Comparison of ENCODE assay signal across 16 cellular contexts in the genomic region with DNA sequence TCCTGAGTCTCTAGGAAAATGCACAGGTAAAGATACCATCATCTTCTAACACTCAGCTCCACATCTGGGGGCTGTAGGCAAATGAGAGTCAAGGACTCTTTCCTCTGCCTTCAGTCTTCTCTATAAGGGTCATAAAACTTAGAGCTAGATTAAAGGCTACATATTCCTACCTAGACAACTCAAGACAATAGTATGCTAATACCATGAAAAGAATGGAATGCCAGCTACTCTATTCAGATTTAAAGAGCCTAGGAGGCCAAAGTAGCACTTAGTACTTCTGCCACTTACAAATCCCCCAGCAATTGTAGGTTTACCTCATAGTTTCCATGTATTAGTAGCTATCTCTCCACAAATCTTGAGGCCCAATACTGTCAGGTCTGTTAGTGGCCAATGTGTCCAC.
A peak's percentile ranks its signal among the peaks of the same experiment; 100 is the strongest.
DNase-seq lines count a peak whose midpoint lies in the region; FAIRE-seq and TF ChIP-seq lines count a peak whose summit lies in the region.
"Had no signal": no experiment of that assay in that cellular context is flagged by ENCODE, and none has a peak within 500 bp of the region (broad histone marks: within the 10 kb centered on the region; RNA-seq: fewer than 3 reads in every experiment).

No MANE protein-coding gene starts in this region.

- POLR2A ChIA-PET in H1 (lab: Charles Lee; ENCODE audit: partially characterized antibody), result no interaction called here

- peaks cover 6% of the 10 kb centered on the region; the same call in 1 of the 2 replicates for H3K4me1 ChIP-seq in H9 (ENCODE audit: insufficient read depth, low read length)
- H3K4me1 ChIP-seq in H1 (replicated peaks in 1 of 4; ENCODE audit: control insufficient read depth in 3 of 4, insufficient read depth in 4 of 4, low read length in 3 of 4), result peaks cover 0 to 11% (median 5%) of the 10 kb centered on the region in 4 experiments; a peak in 3 of 7 replicates
- H3K4me1 ChIP-seq: BLaER1 treated with 17β-estradiol and CSF1 and Interleukin-3, amounts not matched to agents 10 nM and 100 nM had no signal

- H3K23me2 ChIP-seq in H9 (ENCODE audit: insufficient read length, low read depth, low read length, poor library complexity, severe bottlenecking) (no peaks in the 10 kb centered on the region), H1 (ENCODE audit: low read depth, low read length) (no peaks in the 10 kb centered on the region)

- peaks cover 0 to 2% (median 0%) of the 10 kb centered on the region in 3 experiments; a peak in 1 of 7 replicates for H3K36me3 Mint-ChIP-seq in H9 (ENCODE audit: insufficient read depth in 1 of 3, low read depth in 3 of 3)
- H3K36me3 Mint-ChIP-seq: CD8-positive, alpha-beta T cell had no signal

- DNase-seq in H9, result no peak
- DNase-seq in H1 (ENCODE audit: low read depth in 1 of 2, low spot score in 2 of 2), result no peak
- peak; percentile 12 for DNase-seq in iPS-NIHi11 (ENCODE audit: low spot score)
- no peak for DNase-seq in stimulated activated CD4-positive, alpha-beta T cell treated with anti-CD3 and anti-CD28 coated beads, Interleukin-15, amount 100 ng/mL, for 24 hours
- DNase-seq in EL, result no peak
- no peak for DNase-seq in MV-4-11 (lab: John Stamatoyannopoulos, UW)
- DNase-seq: Calu3; CD8-positive, alpha-beta T cell; DMS79 treated with DMSO at 0.1 percent for 48 hours; IMR-90 had no signal

- no peak overlapping the region for H2BK12ac ChIP-seq in H9 (ENCODE audit: insufficient read length, low read depth, low read length)
- H2BK12ac ChIP-seq in H1 (ENCODE audit: low read depth, low read length), result no peak overlapping the region

- H4K91ac ChIP-seq in H9 (ENCODE audit: insufficient read length, low read depth, low read length), result no peak overlapping the region
- no peak overlapping the region for H4K91ac ChIP-seq in H1 (replicated peaks; ENCODE audit: insufficient read length, low read length)

- CTCF ChIA-PET in H1 (lab: Charles Lee; ENCODE audit: partially characterized antibody), result interaction anchor here (0.8 to 1.5 kb wide), 2 partner anchors 56 to 124 kb away, joined by 3 read pairs; no protein-coding TSS in a partner anchor

- H2BK5ac ChIP-seq in H9 (ENCODE audit: insufficient read length, low read length) (no peak overlapping the region), H1 (ENCODE audit: low read depth, low read length) (no peak overlapping the region)

- no peak overlapping the region for H3K14ac ChIP-seq in H9 (ENCODE audit: insufficient read depth, low read length)
- no peak overlapping the region for H3K14ac ChIP-seq in H1 (ENCODE audit: insufficient read length)

- peak overlapping the region; percentile 6 for H3K4me2 ChIP-seq in H9 (ENCODE audit: insufficient read depth, insufficient read length, low read length)
- peak overlapping the region; percentile 12 to 44; a peak in 2 of 4 replicates for H3K4me2 ChIP-seq in H1 (ENCODE audit: insufficient read depth in 1 of 2, low read depth in 2 of 2, low read length in 2 of 2)
- H3K4me2 ChIP-seq: BLaER1 treated with 17β-estradiol and CSF1 and Interleukin-3, amounts not matched to agents 10 nM and 100 nM had no signal

- no peaks in the 10 kb centered on the region for H3K9me3 ChIP-seq in H9 (ENCODE audit: control insufficient read depth, low read depth, low read length)
- H3K9me3 ChIP-seq in H1 (ENCODE audit: insufficient read depth in 2 of 2, low read depth in 1 of 2, low read length in 1 of 2), result no peaks in the 10 kb centered on the region

- no peak overlapping the region for H3K4me3 Mint-ChIP-seq in H9
- H3K4me3 Mint-ChIP-seq: B cell; CD8-positive, alpha-beta T cell had no signal

- H3K27me3 ChIP-seq in H9 (ENCODE audit: insufficient read depth, low read length) (no peaks in the 10 kb centered on the region), H1 (replicated peaks in 1 of 4; ENCODE audit: control insufficient read depth in 3 of 4, extremely low read depth in 1 of 4, insufficient read depth in 3 of 4, low read length in 3 of 4) (no peaks in the 10 kb centered on the region)
- H3K27me3 ChIP-seq: BLaER1 treated with 17β-estradiol and CSF1 and Interleukin-3, amounts not matched to agents 10 nM and 100 nM had no signal

- no peak overlapping the region for H3K18ac ChIP-seq in H9 (ENCODE audit: insufficient read length, low read depth, low read length)
- H3K18ac ChIP-seq in H1 (ENCODE audit: extremely low read depth, low read length), result no peak overlapping the region

- no peak for TF ChIP-seq POLR2A in H1 (IDR thresholded peaks at IDR 0.05; ENCODE audit: control extremely low read depth in 1 of 2, low read depth in 2 of 2, low read length in 2 of 2)

- TF ChIP-seq CTCF in H9 (conservative IDR thresholded peaks at IDR 0.05), result no peak
- TF ChIP-seq CTCF in H1 (IDR thresholded peaks at IDR 0.05; ENCODE audit: control extremely low read depth in 1 of 3, insufficient read depth in 1 of 3, low read depth in 1 of 3, low read length in 3 of 3), result no peak

- no peak overlapping the region for H3K23ac ChIP-seq in H9 (ENCODE audit: insufficient read length, low read depth, low read length)
- H3K23ac ChIP-seq in H1 (ENCODE audit: insufficient read length), result no peak overlapping the region

- no peaks in the 10 kb centered on the region for H4K20me1 ChIP-seq in H9 (ENCODE audit: control insufficient read depth, insufficient read depth, insufficient read length)
- no peaks in the 10 kb centered on the region for H4K20me1 ChIP-seq in H1 (replicated peaks in 1 of 2; ENCODE audit: control insufficient read depth in 1 of 2, insufficient read depth in 2 of 2, low read length in 2 of 2)
- H4K20me1 ChIP-seq: BLaER1 treated with 17β-estradiol and CSF1 and Interleukin-3, amounts not matched to agents 10 nM and 100 nM had no signal

- peaks cover 3% of the 10 kb centered on the region in 2 experiments; a peak in 1 of 5 replicates for H3K9me3 Mint-ChIP-seq in H9
- H3K9me3 Mint-ChIP-seq: CD8-positive, alpha-beta T cell had no signal

- no peak overlapping the region for H4K5ac ChIP-seq in H9 (ENCODE audit: insufficient read length, low read depth, low read length)
- no peak overlapping the region for H4K5ac ChIP-seq in H1 (ENCODE audit: insufficient read length, low read depth, low read length)

- H3K27me3 Mint-ChIP-seq in H9 (ENCODE audit: low read depth), result no peaks in the 10 kb centered on the region
- H3K27me3 Mint-ChIP-seq: B cell had no signal

- peaks cover 13 to 21% of the 10 kb centered on the region in 2 experiments for H3K4me1 Mint-ChIP-seq in H9
- H3K4me1 Mint-ChIP-seq: B cell had no signal

- no peak overlapping the region for H3K27ac Mint-ChIP-seq in H9
- H3K27ac Mint-ChIP-seq: B cell; CD8-positive, alpha-beta T cell had no signal

- no peak overlapping the region for H2AFZ ChIP-seq in H9 (ENCODE audit: low read length)
- H2AFZ ChIP-seq in H1 (ENCODE audit: low read length), result no peak overlapping the region

- no peaks in the 10 kb centered on the region for H3K36me3 ChIP-seq in H1 (ENCODE audit: control insufficient read depth in 2 of 4, insufficient read depth in 4 of 4, low read length in 3 of 4)
- H3K36me3 ChIP-seq: BLaER1 treated with 17β-estradiol and CSF1 and Interleukin-3, amounts not matched to agents 10 nM and 100 nM had no signal

- no peak overlapping the region for H3T11ph ChIP-seq in H9 (ENCODE audit: low read length)

- H2BK120ac ChIP-seq in H9 (ENCODE audit: low read depth, low read length, poor library complexity, severe bottlenecking), result no peak overlapping the region
- no peak overlapping the region for H2BK120ac ChIP-seq in H1 (replicated peaks; ENCODE audit: low read depth, low read length)

- no peak for FAIRE-seq in H1 (lab: Jason Lieb, UNC)
- FAIRE-seq: GM12891, GM19239, H54, HTR-8/SVneo had no signal

- H2AK5ac ChIP-seq in H9 (ENCODE audit: insufficient read length, low read length) (no peak overlapping the region), H1 (ENCODE audit: low read depth, low read length) (no peak overlapping the region)

- no peaks in the 10 kb centered on the region for H3K79me2 ChIP-seq in H9 (ENCODE audit: insufficient read depth, low read length)
- no peaks in the 10 kb centered on the region for H3K79me2 ChIP-seq in H1 (ENCODE audit: control insufficient read depth in 1 of 2, insufficient read depth in 2 of 2, low read length in 2 of 2)

- no peak overlapping the region for H3K4ac ChIP-seq in H9 (ENCODE audit: low read depth, low read length)
- no peak overlapping the region for H3K4ac ChIP-seq in H1 (replicated peaks; ENCODE audit: insufficient read length, low read depth, low read length)

- H3K27ac ChIP-seq in H9 (ENCODE audit: insufficient read length, low read depth, low read length) (no peak overlapping the region), H1 (ENCODE audit: low read depth, low read length) (no peak overlapping the region)
- H3K27ac ChIP-seq: BLaER1 treated with 17β-estradiol and CSF1 and Interleukin-3, amounts not matched to agents 10 nM and 100 nM had no signal

- H3K9ac ChIP-seq in H9 (ENCODE audit: extremely low read depth, insufficient read length, low read length) (no peak overlapping the region), H1 (replicated peaks in 1 of 4; ENCODE audit: extremely low read depth in 1 of 4, low read depth in 3 of 4, low read length in 3 of 4) (no peak overlapping the region)
- H3K9ac ChIP-seq: BLaER1 treated with 17β-estradiol and CSF1 and Interleukin-3, amounts not matched to agents 10 nM and 100 nM had no signal

- H3K56ac ChIP-seq in H9 (ENCODE audit: insufficient read length, low read depth, low read length) (no peak overlapping the region), H1 (replicated peaks; ENCODE audit: insufficient read length, low read depth, low read length) (no peak overlapping the region)

- H4K8ac ChIP-seq in H9 (replicated peaks; ENCODE audit: insufficient read length, low read depth, low read length), result no peak overlapping the region
- no peak overlapping the region for H4K8ac ChIP-seq in H1 (ENCODE audit: extremely low read depth, insufficient read depth, low read length)

- no peak overlapping the region for H2BK15ac ChIP-seq in H9 (ENCODE audit: low read depth, low read length)
- H2BK15ac ChIP-seq in H1 (ENCODE audit: low read length), result no peak overlapping the region

- H3K4me3 ChIP-seq in H1 (ENCODE audit: extremely low read depth in 1 of 4, insufficient read depth in 2 of 4, low read depth in 3 of 4, low read length in 4 of 4), result no peak overlapping the region
- H3K4me3 ChIP-seq: BLaER1 treated with 17β-estradiol and CSF1 and Interleukin-3, amounts not matched to agents 10 nM and 100 nM had no signal

- no peak for TF ChIP-seq EP300 in H1 (IDR thresholded peaks at IDR 0.05; ENCODE audit: borderline replicate concordance in 1 of 2, low read depth in 2 of 2, low read length in 2 of 2)

- H3K79me1 ChIP-seq in H9 (ENCODE audit: insufficient read depth, low read depth, low read length, poor library complexity, severe bottlenecking), result no peaks in the 10 kb centered on the region
- H3K79me1 ChIP-seq in H1 (ENCODE audit: low read depth, low read length), result no peaks in the 10 kb centered on the region

- no peak for TF ChIP-seq RAD21 in H1 (IDR thresholded peaks at IDR 0.05 in 1 of 2, conservative IDR thresholded peaks at IDR 0.05 in 1 of 2; ENCODE audit: low read depth in 2 of 2, low read length in 2 of 2)

- H2BK20ac ChIP-seq in H9 (ENCODE audit: low read depth, low read length, poor library complexity, severe bottlenecking) (no peak overlapping the region), H1 (ENCODE audit: low read length) (no peak overlapping the region)

TF ChIP-seq in H1, 55 proteins besides CTCF, POLR2A, EP300 and RAD21 (continues in another document):
- no peak for TF ChIP-seq SIRT6 (IDR thresholded peaks at IDR 0.05; ENCODE audit: low read length)
